ENCODE assay signal across 18 cellular contexts in genomic region chr12:123854232-123854631, GRCh38.
DNase-seq lines count a peak whose midpoint lies in the region; ATAC-seq, FAIRE-seq and TF ChIP-seq lines count a peak whose summit lies in the region.
"Had no signal": no experiment of that assay in that cellular context is flagged by ENCODE, and none has a peak within 500 bp of the region (broad histone marks: within the 10 kb centered on the region; RNA-seq: fewer than 3 reads in every experiment).

No MANE protein-coding gene starts in this region.

- H3K9me1 ChIP-seq in K562 (ENCODE audit: control insufficient read depth, insufficient read depth, low read length) = no peaks in the 10 kb centered on the region

- H3K27ac ChIP-seq in A549 (no peak overlapping the region), K562 (ENCODE audit: extremely low read depth, low read depth, low read length) (no peak overlapping the region)
- H3K27ac ChIP-seq: 22Rv1 had no signal

- POLR2A ChIA-PET in A549 (lab: Yijun Ruan, JAX) = no interaction called here
- POLR2A ChIA-PET in K562 (lab: Yijun Ruan, JAX) = interaction anchor here (0.6 to 1.5 kb wide), 2 partner anchors 10 to 75 kb away, joined by 3 to 4 read pairs; no protein-coding TSS in a partner anchor

- H3K9ac ChIP-seq in Loucy (ENCODE audit: low read depth, low read length, poor library complexity, severe bottlenecking) (no peak overlapping the region), K562 (ENCODE audit: insufficient read depth in 1 of 2, low read depth in 2 of 2, low read length in 2 of 2) (no peak overlapping the region)

- ATAC-seq in A549 (peak in 1 of 2 experiments; percentile 71; a peak in 3 of 6 replicates), K562 (peak; percentile 54)

- BruUV-seq in K562 (replicated peaks; lab: Mats Ljungman, UMichigan) = no TSS peak

- H3K36me3 ChIP-seq in Loucy (ENCODE audit: insufficient read depth, low read length) (no peaks in the 10 kb centered on the region), K562 (ENCODE audit: control insufficient read depth, insufficient read depth, low read length) (no peaks in the 10 kb centered on the region)

- intact Hi-C loops in K562 (cut with micrococcal nuclease) = no loop called here
- intact Hi-C loops in activated CD4-positive, alpha-beta T cell treated with anti-CD3 and anti-CD28 coated beads, Interleukin-2, amount 10 ng/mL, durations not matched to agents 24 days and 14 days (cut with micrococcal nuclease) = no loop called here

- in situ Hi-C loops in K562 (cut with MboI) = no loop called here

- no peaks in the 10 kb centered on the region for H3F3A ChIP-seq in Loucy (ENCODE audit: low read depth)

- H3K4me2 ChIP-seq in A549 (0 out of 3 replicates have a peak overlapping the region, but pooled peaks have one; percentile 18), Loucy (ENCODE audit: low read depth, low read length, poor library complexity, severe bottlenecking) (no peak overlapping the region), K562 (ENCODE audit: insufficient read depth, low read length) (peak overlapping the region; percentile 5; the same call in 1 of the 2 replicates)

- no peaks in the 10 kb centered on the region for H4K20me1 ChIP-seq in Loucy (ENCODE audit: insufficient read depth, low read length, poor library complexity, severe bottlenecking)
- H4K20me1 ChIP-seq in K562 (replicated peaks; ENCODE audit: control insufficient read depth, insufficient read depth, low read length) = no peaks in the 10 kb centered on the region

- FAIRE-seq in A549 (lab: Jason Lieb, UNC) (no peak), K562 (lab: Jason Lieb, UNC) (no peak)
- FAIRE-seq: A204.1, G401.6, GM12892 had no signal

- H3K27me3 ChIP-seq in Loucy (ENCODE audit: insufficient read depth, low read length, poor library complexity, severe bottlenecking) = peaks cover 4% of the 10 kb centered on the region
- peaks cover 44 to 65% of the 10 kb centered on the region in 2 experiments for H3K27me3 ChIP-seq in K562 (ENCODE audit: control insufficient read depth in 2 of 2, insufficient read depth in 2 of 2, low read length in 2 of 2)

- CTCF ChIA-PET in A549 (lab: Yijun Ruan, JAX) = interaction anchor here (0.6 to 0.7 kb wide), 4 partner anchors 15 to 437 kb away, joined by 3 to 5 read pairs (median 3); no protein-coding TSS in a partner anchor
- CTCF ChIA-PET in K562 (lab: Yijun Ruan, JAX; ENCODE audit: low intra/inter-chr PET ratio) = no interaction called here

- peaks cover 16% of the 10 kb centered on the region for H3K27me3 Mint-ChIP-seq in nephron progenitor cell (ENCODE audit: low read depth, poor library complexity)
- peaks cover 2% of the 10 kb centered on the region for H3K27me3 Mint-ChIP-seq in activated CD4-positive, alpha-beta T cell treated with anti-CD3 and anti-CD28 coated beads, Interleukin-2, amount 10 ng/mL, durations not matched to agents 24 days and 14 days

- no peaks in the 10 kb centered on the region for H3K9me3 ChIP-seq in A549
- H3K9me3 ChIP-seq in Loucy (ENCODE audit: insufficient read depth, low read depth, low read length) = no peaks in the 10 kb centered on the region
- no peaks in the 10 kb centered on the region for H3K9me3 ChIP-seq in K562 (replicated peaks; ENCODE audit: control insufficient read depth, insufficient read depth, low read depth, low read length)

- DNase-seq in A549 (ENCODE audit: low read depth in 1 of 2, low spot score in 1 of 2) (no peak), K562 (ENCODE audit: extremely low read depth in 1 of 4, low spot score in 3 of 4) (no peak), nephron progenitor cell (no peak), NCI-H510A treated with DMSO at 0.1 percent for 48 hours (lab: John Stamatoyannopoulos, UW) (no peak), NCI-H526 treated with DMSO at 0.1 percent for 48 hours (lab: John Stamatoyannopoulos, UW) (no peak)
- no peak for DNase-seq in activated CD4-positive, alpha-beta T cell treated with anti-CD3 and anti-CD28 coated beads, Interleukin-2, amount 10 ng/mL, durations not matched to agents 24 days and 14 days
- DNase-seq: C1 segment of cervical spinal cord; Calu3; CD4-positive, alpha-beta memory T cell; DMS153; DND-41; GOT3; HCEC 1CT had no signal

- TF ChIP-seq POLR2A in A549 (IDR thresholded peaks at IDR 0.05; ENCODE audit: low read length) (no peak), K562 (conservative IDR thresholded peaks at IDR 0.05) (no peak)

- TF ChIP-seq CTCF in A549 (IDR thresholded peaks at IDR 0.05) (no peak), Loucy (conservative IDR thresholded peaks at IDR 0.05; ENCODE audit: low read length) (no peak), K562 (IDR thresholded peaks at IDR 0.05 in 2 of 3, conservative IDR thresholded peaks at IDR 0.05 in 1 of 3; ENCODE audit: insufficient read depth in 2 of 3, low read depth in 1 of 3, low read length in 3 of 3) (no peak), nephron progenitor cell (IDR thresholded peaks at IDR 0.05) (no peak)

- H3K4me3 ChIP-seq in A549 (no peak overlapping the region), Loucy (ENCODE audit: low read length, poor library complexity, severe bottlenecking) (no peak overlapping the region), K562 (no peak overlapping the region)

- peaks cover 11% of the 10 kb centered on the region for H3K4me1 Mint-ChIP-seq in nephron progenitor cell
- no peaks in the 10 kb centered on the region for H3K4me1 Mint-ChIP-seq in activated CD4-positive, alpha-beta T cell treated with anti-CD3 and anti-CD28 coated beads, Interleukin-2, amount 10 ng/mL, durations not matched to agents 24 days and 14 days
- H3K4me1 Mint-ChIP-seq: CD4-positive, alpha-beta memory T cell had no signal

- no peak for TF ChIP-seq RAD21 in A549 (conservative IDR thresholded peaks at IDR 0.05 in 1 of 2, IDR thresholded peaks at IDR 0.05 in 1 of 2)
- no peak for TF ChIP-seq RAD21 in K562 (CRISPR knock-in tag; conservative IDR thresholded peaks at IDR 0.05 in 1 of 2, IDR thresholded peaks at IDR 0.05 in 1 of 2)

- no peaks in the 10 kb centered on the region for H3K9me3 Mint-ChIP-seq in nephron progenitor cell
- H3K9me3 Mint-ChIP-seq in activated CD4-positive, alpha-beta T cell treated with anti-CD3 and anti-CD28 coated beads, Interleukin-2, amount 10 ng/mL, durations not matched to agents 24 days and 14 days = no peaks in the 10 kb centered on the region
- H3K9me3 Mint-ChIP-seq: CD4-positive, alpha-beta memory T cell had no signal

- peak overlapping the region; percentile 61; the same call in 1 of the 2 replicates for H2AFZ ChIP-seq in Loucy (ENCODE audit: low read length)
- peak overlapping the region; percentile 54; the same call in 1 of the 2 replicates for H2AFZ ChIP-seq in K562 (ENCODE audit: low read depth, low read length)

- H3K4me3 Mint-ChIP-seq in nephron progenitor cell = no peak overlapping the region
- no peak overlapping the region for H3K4me3 Mint-ChIP-seq in activated CD4-positive, alpha-beta T cell treated with anti-CD3 and anti-CD28 coated beads, Interleukin-2, amount 10 ng/mL, durations not matched to agents 24 days and 14 days
- H3K4me3 Mint-ChIP-seq: CD4-positive, alpha-beta memory T cell had no signal

- no peaks in the 10 kb centered on the region for H3K36me3 Mint-ChIP-seq in nephron progenitor cell (ENCODE audit: low read depth)
- no peaks in the 10 kb centered on the region for H3K36me3 Mint-ChIP-seq in activated CD4-positive, alpha-beta T cell treated with anti-CD3 and anti-CD28 coated beads, Interleukin-2, amount 10 ng/mL, durations not matched to agents 24 days and 14 days (ENCODE audit: low read depth)
- H3K36me3 Mint-ChIP-seq: CD4-positive, alpha-beta memory T cell had no signal

- WGBS in A549 (ENCODE audit: missing lambda C conversion rate) = 37% methylated on average over 7 of the region's 7 CpGs
- WGBS in K562 (ENCODE audit: insufficient coverage, low coverage, missing lambda C conversion rate) = 5% methylated on average over 7 of the region's 7 CpGs

- no peak for TF ChIP-seq EP300 in A549 (IDR thresholded peaks at IDR 0.05)
- TF ChIP-seq EP300 in K562 (IDR thresholded peaks at IDR 0.05; ENCODE audit: low read length) = no peak

- H3K4me1 ChIP-seq in A549 (no peaks in the 10 kb centered on the region), Loucy (ENCODE audit: insufficient read depth, low read length, poor library complexity, severe bottlenecking) (no peaks in the 10 kb centered on the region), K562 (replicated peaks in 1 of 2; ENCODE audit: control insufficient read depth in 2 of 2, insufficient read depth in 2 of 2, low read length in 2 of 2) (peaks cover 6 to 8% of the 10 kb centered on the region in 2 experiments; a peak in 4 of 5 replicates)

- H3K79me2 ChIP-seq in Loucy (ENCODE audit: insufficient read depth, low read length) = no peaks in the 10 kb centered on the region
- no peaks in the 10 kb centered on the region for H3K79me2 ChIP-seq in K562 (ENCODE audit: control insufficient read depth, insufficient read depth, low read length)

- H3K27ac Mint-ChIP-seq in nephron progenitor cell = peak overlapping the region; percentile 18
- H3K27ac Mint-ChIP-seq in activated CD4-positive, alpha-beta T cell treated with anti-CD3 and anti-CD28 coated beads, Interleukin-2, amount 10 ng/mL, durations not matched to agents 24 days and 14 days = no peak overlapping the region

- H3K9me2 ChIP-seq in Loucy (replicated peaks; ENCODE audit: low read depth, low read length) = no peaks in the 10 kb centered on the region

TF ChIP-seq in A549, 52 proteins besides CTCF, POLR2A, EP300 and RAD21 (continues in another document):
- TF ChIP-seq FOXS1 (CRISPR knock-in tag; IDR thresholded peaks at IDR 0.05) (no peak), MYC (IDR thresholded peaks at IDR 0.05; ENCODE audit: borderline replicate concordance, low read length) (no peak), NR3C1 (IDR thresholded peaks at IDR 0.05) (no peak), ATOH8 (CRISPR knock-in tag; IDR thresholded peaks at IDR 0.05; ENCODE audit: low read depth) (no peak)

TF ChIP-seq in K562, 482 proteins besides CTCF, POLR2A, EP300 and RAD21 (continues in another document):
- TF ChIP-seq CCNT2 (IDR thresholded peaks at IDR 0.05; ENCODE audit: borderline replicate concordance, extremely low read depth, insufficient read length, low read depth, low read length) = no peak
- TF ChIP-seq HMGN3 (IDR thresholded peaks at IDR 0.05; ENCODE audit: borderline replicate concordance, extremely low read depth, insufficient read length, low read depth, low read length) = no peak
- no peak for TF ChIP-seq POLR2H (tag; IDR thresholded peaks at IDR 0.05; ENCODE audit: low read depth)
